ENCODE assay signal across 1 cellular context in genomic region chr3:49028673-49029562, GRCh38.
TF ChIP-seq lines count a peak whose summit lies in the region.

IMPDH2 (minus strand) TSS chr3:49029398; CDS start chr3:49029350, 48 bp downstream.

TF ChIP-seq in GM12878, 131 proteins besides CTCF, POLR2A, EP300 and RAD21 (continued from another document):
- peak; percentile 97 for TF ChIP-seq BCL3 (IDR thresholded peaks at IDR 0.05; ENCODE audit: borderline replicate concordance, insufficient read depth, low read depth, low read length, poor library complexity, severe bottlenecking)
- TF ChIP-seq RCOR1 (conservative IDR thresholded peaks at IDR 0.05; ENCODE audit: low read depth, low read length), result 0 out of 2 replicates have a peak, but pooled peaks have one; percentile 27
- peak; percentile 15 for TF ChIP-seq E2F8 (IDR thresholded peaks at IDR 0.05; ENCODE audit: low read depth, partially characterized antibody)
- TF ChIP-seq TAF1 (IDR thresholded peaks at IDR 0.05; ENCODE audit: borderline replicate concordance, low read depth, low read length), result peak; percentile 86; the same call in 1 of the 2 replicates
- peak; percentile 47; the same call in 1 of the 2 replicates for TF ChIP-seq E2F4 (IDR thresholded peaks at IDR 0.05; ENCODE audit: low read depth, low read length)
- peak; percentile 90 for TF ChIP-seq HDAC6 (IDR thresholded peaks at IDR 0.05; ENCODE audit: unreplicated experiment)
- TF ChIP-seq ATF7 (IDR thresholded peaks at IDR 0.05; ENCODE audit: low read depth), result peak; percentile 89
